ENCODE assay signal across 12 cellular contexts in genomic region chr14:22510527-22511110, GRCh38.
A peak's percentile ranks its signal among the peaks of the same experiment; 100 is the strongest.
DNase-seq lines count a peak whose midpoint lies in the region; TF ChIP-seq lines count a peak whose summit lies in the region.
"Had no signal": no experiment of that assay in that cellular context is flagged by ENCODE, and none has a peak within 500 bp of the region (broad histone marks: within the 10 kb centered on the region; RNA-seq: fewer than 3 reads in every experiment).

No MANE protein-coding gene starts in this region.

- CTCF ChIA-PET in A673 (lab: Charles Lee) (interaction anchor here (0.7 kb wide), 1 partner anchor 292 kb away, joined by 3 read pairs; no protein-coding TSS in a partner anchor), HEK293T (lab: Yijun Ruan, JAX) (interaction anchor here (0.6 to 1.1 kb wide), 2 partner anchors 45 to 120 kb away, joined by 3 to 5 read pairs; no protein-coding TSS in a partner anchor)

- H3K9me3 ChIP-seq in A673 (ENCODE audit: low read depth, low read length, poor library complexity, severe bottlenecking): no peaks in the 10 kb centered on the region

- H3K36me3 Mint-ChIP-seq in activated T-helper 1 cell treated with anti-CD3 and anti-CD28 coated beads, Interleukin-12 subunit alpha, Interleukin-12 subunit beta, Interleukin-2, Interleukin-4 antibody, amounts not matched to agents 30 ng/mL and 10 ng/mL and 1 ng/mL, durations not matched to agents 14 hours and 24 hours and 36 hours (ENCODE audit: low read depth): peaks cover 78% of the 10 kb centered on the region

- H3K27ac ChIP-seq in A673 (ENCODE audit: low read depth, low read length, poor library complexity, severe bottlenecking): peak overlapping the region; percentile 89

- H3K4me1 ChIP-seq in A673 (ENCODE audit: insufficient read depth, low read length, poor library complexity, severe bottlenecking): peaks cover 94% of the 10 kb centered on the region

- peak overlapping the region; percentile 96 for H3K27ac Mint-ChIP-seq in activated T-helper 1 cell treated with anti-CD3 and anti-CD28 coated beads, Interleukin-12 subunit alpha, Interleukin-12 subunit beta, Interleukin-2, Interleukin-4 antibody, amounts not matched to agents 30 ng/mL and 10 ng/mL and 1 ng/mL, durations not matched to agents 14 hours and 24 hours and 36 hours

- BruUV-seq in A673 (replicated peaks; lab: Mats Ljungman, UMichigan): no TSS peak

- no peak for TF ChIP-seq CTCF in A673 (conservative IDR thresholded peaks at IDR 0.05; ENCODE audit: low read depth, low read length)

- H3K36me3 ChIP-seq in A673 (ENCODE audit: insufficient read depth, low read length, poor library complexity, severe bottlenecking): no peaks in the 10 kb centered on the region

- no peaks in the 10 kb centered on the region for H3K9me3 Mint-ChIP-seq in activated T-helper 1 cell treated with anti-CD3 and anti-CD28 coated beads, Interleukin-12 subunit alpha, Interleukin-12 subunit beta, Interleukin-2, Interleukin-4 antibody, amounts not matched to agents 30 ng/mL and 10 ng/mL and 1 ng/mL, durations not matched to agents 14 hours and 24 hours and 36 hours
- H3K9me3 Mint-ChIP-seq: naive B cell had no signal

- no peaks in the 10 kb centered on the region for H3K27me3 ChIP-seq in A673 (replicated peaks; ENCODE audit: insufficient read depth, low read depth, low read length, poor library complexity)

- DNase-seq in A673 (ENCODE audit: low spot score) (peak; percentile 54), iris pigment epithelial cell (ENCODE audit: low read depth) (peak; percentile 55), HEK293T (ENCODE audit: extremely low spot score) (no peak), NCI-H1694 treated with DMSO at 0.1 percent for 48 hours (lab: John Stamatoyannopoulos, UW) (no peak), NCI-H2107 (lab: John Stamatoyannopoulos, UW) (no peak)
- DNase-seq in activated T-helper 1 cell treated with anti-CD3 and anti-CD28 coated beads, Interleukin-12 subunit alpha, Interleukin-12 subunit beta, Interleukin-2, Interleukin-4 antibody, amounts not matched to agents 30 ng/mL and 10 ng/mL and 1 ng/mL, durations not matched to agents 14 hours and 24 hours and 36 hours (ENCODE audit: low spot score): no peak
- no peak for DNase-seq in activated effector memory CD4-positive, alpha-beta T cell treated with anti-CD3 and anti-CD28 coated beads, Interleukin-2, amount 50 U/mL, for 16 hours
- DNase-seq: amygdala, COR-L47, naive B cell, NCI-H446 had no signal

- peak overlapping the region; percentile 95 for H3K4me3 Mint-ChIP-seq in activated T-helper 1 cell treated with anti-CD3 and anti-CD28 coated beads, Interleukin-12 subunit alpha, Interleukin-12 subunit beta, Interleukin-2, Interleukin-4 antibody, amounts not matched to agents 30 ng/mL and 10 ng/mL and 1 ng/mL, durations not matched to agents 14 hours and 24 hours and 36 hours
- H3K4me3 Mint-ChIP-seq: naive B cell had no signal

- no peaks in the 10 kb centered on the region for H3K27me3 Mint-ChIP-seq in activated T-helper 1 cell treated with anti-CD3 and anti-CD28 coated beads, Interleukin-12 subunit alpha, Interleukin-12 subunit beta, Interleukin-2, Interleukin-4 antibody, amounts not matched to agents 30 ng/mL and 10 ng/mL and 1 ng/mL, durations not matched to agents 14 hours and 24 hours and 36 hours (ENCODE audit: insufficient read depth)
- H3K27me3 Mint-ChIP-seq: naive B cell had no signal

- peaks cover 83% of the 10 kb centered on the region for H3K4me1 Mint-ChIP-seq in activated T-helper 1 cell treated with anti-CD3 and anti-CD28 coated beads, Interleukin-12 subunit alpha, Interleukin-12 subunit beta, Interleukin-2, Interleukin-4 antibody, amounts not matched to agents 30 ng/mL and 10 ng/mL and 1 ng/mL, durations not matched to agents 14 hours and 24 hours and 36 hours (ENCODE audit: low read depth)

- POLR2A ChIA-PET in A673 (lab: Charles Lee; ENCODE audit: low non-redundant PET) (interaction anchor here (0.5 to 0.7 kb wide), 4 partner anchors 9 to 35 kb away, joined by 3 to 11 read pairs (median 4); no protein-coding TSS in a partner anchor), HEK293T (lab: Yijun Ruan, JAX) (no interaction called here)

- no peak overlapping the region for H3K4me3 ChIP-seq in A673 (ENCODE audit: low read depth, low read length, poor library complexity, severe bottlenecking)
- H3K4me3 ChIP-seq in GM08714 (ENCODE audit: low read length): peak overlapping the region; percentile 25; the same call in 1 of the 2 replicates

- intact Hi-C loops in A673 (cut with micrococcal nuclease; ENCODE audit: unreplicated experiment): no loop called here
- intact Hi-C loops in activated T-helper 1 cell treated with anti-CD3 and anti-CD28 coated beads, Interleukin-12 subunit alpha, Interleukin-12 subunit beta, Interleukin-2, Interleukin-4 antibody, amounts not matched to agents 30 ng/mL and 10 ng/mL and 1 ng/mL, durations not matched to agents 14 hours and 24 hours and 36 hours (cut with micrococcal nuclease): loop anchor here (5.0 kb wide), 1 partner anchor 308 kb away; no protein-coding TSS in a partner anchor

TF ChIP-seq in HEK293T, 16 proteins besides CTCF, POLR2A, EP300 and RAD21:
- TF ChIP-seq TARDBP (IDR thresholded peaks at IDR 0.05) (no peak), FOXA1 (IDR thresholded peaks at IDR 0.05) (no peak), FOXM1 (IDR thresholded peaks at IDR 0.05; ENCODE audit: borderline replicate concordance) (no peak), BHLHE40 (IDR thresholded peaks at IDR 0.05; ENCODE audit: borderline replicate concordance) (no peak), CTBP1 (IDR thresholded peaks at IDR 0.05; ENCODE audit: borderline replicate concordance) (no peak), ARNT (IDR thresholded peaks at IDR 0.05) (no peak), SUZ12 (IDR thresholded peaks at IDR 0.05) (no peak), L3MBTL2 (conservative IDR thresholded peaks at IDR 0.05) (no peak), ELF4 (IDR thresholded peaks at IDR 0.05) (no peak), NFRKB (IDR thresholded peaks at IDR 0.05) (no peak), SP1 (IDR thresholded peaks at IDR 0.05) (no peak), FOXK2 (IDR thresholded peaks at IDR 0.05) (no peak), ZNF384 (IDR thresholded peaks at IDR 0.05) (no peak), HDGF (IDR thresholded peaks at IDR 0.05; ENCODE audit: borderline replicate concordance) (no peak)

Comparison
In these comparisons a context has a peak if more than half of its experiments do, and no peak if none do; other contexts are left out.
1. DNase-seq: peak in A673 (single experiment) and iris pigment epithelial cell (single experiment); none in activated T-helper 1 cell treated with anti-CD3 and anti-CD28 coated beads, Interleukin-12 subunit alpha, Interleukin-12 subunit beta, Interleukin-2, Interleukin-4 antibody, amounts not matched to agents 30 ng/mL and 10 ng/mL and 1 ng/mL, durations not matched to agents 14 hours and 24 hours and 36 hours (single experiment), activated effector memory CD4-positive, alpha-beta T cell treated with anti-CD3 and anti-CD28 coated beads, Interleukin-2, amount 50 U/mL, for 16 hours (single experiment), HEK293T (single experiment), NCI-H1694 treated with DMSO at 0.1 percent for 48 hours (single experiment) and NCI-H2107 (single experiment).